In the genomic region with DNA sequence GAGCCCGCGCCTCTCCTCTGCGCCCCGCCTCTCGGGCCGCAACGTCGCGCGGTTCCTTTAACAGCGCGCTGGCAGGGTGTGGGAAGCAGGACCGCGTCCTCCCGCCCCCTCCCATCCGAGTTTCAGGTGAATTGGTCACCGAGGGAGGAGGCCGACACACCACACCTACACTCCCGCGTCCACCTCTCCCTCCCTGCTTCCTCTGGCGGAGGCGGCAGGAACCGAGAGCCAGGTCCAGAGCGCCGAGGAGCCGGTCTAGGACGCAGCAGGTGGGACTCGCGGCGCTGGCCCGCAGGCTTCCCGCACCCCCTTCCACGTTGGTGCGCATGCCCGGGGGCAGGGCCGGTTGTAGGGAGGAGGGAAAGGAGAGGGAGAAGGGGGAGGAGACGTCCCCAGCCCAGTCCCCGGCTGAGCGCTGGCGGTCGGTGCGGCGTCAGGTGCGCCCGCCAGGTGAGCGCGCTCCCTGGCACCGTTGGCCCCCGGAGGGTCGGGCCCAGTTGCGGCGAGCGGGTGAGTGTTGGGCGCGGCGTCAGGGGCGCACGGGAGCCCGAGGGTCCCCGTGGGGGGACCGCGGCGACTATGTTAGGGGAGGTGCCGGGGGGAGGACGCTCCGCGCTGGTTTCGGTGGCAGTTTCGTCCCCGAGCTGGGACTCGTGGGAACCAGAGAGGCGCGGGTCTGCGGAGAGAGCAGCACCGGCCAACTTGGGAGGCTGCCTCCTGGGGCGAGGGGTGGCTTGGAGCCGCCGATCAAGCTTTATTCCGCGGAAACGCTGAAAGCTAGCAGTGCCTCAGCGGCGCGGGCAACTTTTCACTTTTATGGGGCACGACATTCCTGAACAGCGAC, we compare ENCODE assay signal across 8 cellular contexts. TPM values are rescaled to one million over a fixed set of nuclear protein-coding genes. Genes with fewer than 3 reads are reported as not detected.
DNase-seq lines count a peak whose midpoint lies in the region; TF ChIP-seq lines count a peak whose summit lies in the region.

OCLN (plus strand) TSS at position 400 of the 844 bp plus-strand sequence. CDS start 11,455 bp downstream, outside the sequence.

- TF ChIP-seq CTCF in GM10248 (IDR thresholded peaks at IDR 0.05; ENCODE audit: control extremely low read depth, extremely low read depth, low read depth, missing control alignments) (no peak), HEK293 (tag by site-specific recombination; IDR thresholded peaks at IDR 0.05) (peak; percentile 85; the same call in 1 of the 2 replicates), foreskin fibroblast (IDR thresholded peaks at IDR 0.05; ENCODE audit: low read depth, low read length) (no peak), neural progenitor cell (IDR thresholded peaks at IDR 0.05) (no peak)

- H3K4me3 ChIP-seq in HEK293 (ENCODE audit: low read depth, low read length) (peak within 1 kb of the TSS; percentile 87), foreskin fibroblast (ENCODE audit: low read depth in 1 of 2, low read length in 2 of 2) (peak within 1 kb of the TSS; percentile 56 to 62), neural progenitor cell (peak within 1 kb of the TSS; percentile 95)

- H3K9me3 ChIP-seq in HEK293 (ENCODE audit: control insufficient read depth, insufficient read depth, low read depth, low read length): no peaks in the 10 kb centered on the region
- H3K9me3 ChIP-seq in neural progenitor cell (ENCODE audit: low read depth): no peaks in the 10 kb centered on the region

- POLR2A ChIA-PET in GM10248 (lab: Yijun Ruan, JAX): no interaction called here
- POLR2A ChIA-PET in HEK293 (lab: Yijun Ruan, JAX): interaction anchor here (1.2 to 1.5 kb wide), 4 partner anchors 9 to 28 kb away, joined by 4 to 8 read pairs (median 6); no protein-coding TSS in a partner anchor

- H3K4me1 Mint-ChIP-seq in neural progenitor cell: peaks cover 3% of the 10 kb centered on the region

- peaks cover 12% of the 10 kb centered on the region for H4K20me1 ChIP-seq in neural progenitor cell (ENCODE audit: low read depth)

- H3K4me3 Mint-ChIP-seq in neural progenitor cell: peak within 1 kb of the TSS; percentile 92

- peak within 1 kb of the TSS; percentile 93 for H3K4me2 ChIP-seq in neural progenitor cell

- peaks cover 14% of the 10 kb centered on the region for H3K27me3 ChIP-seq in neural progenitor cell

- no peaks in the 10 kb centered on the region for H3K9me3 Mint-ChIP-seq in neural progenitor cell

- H2AFZ ChIP-seq in neural progenitor cell (replicated peaks): peak within 1 kb of the TSS; percentile 97

- DNase-seq in GM10248 (ENCODE audit: extremely low spot score) (peak; percentile 81), NCI-H2029 (lab: John Stamatoyannopoulos, UW) (peak; percentile 88), foreskin fibroblast (peak in 1 of 2 donors; percentile 51), neural progenitor cell (ENCODE audit: low spot score) (peak; percentile 94), Kasumi-1 (lab: John Stamatoyannopoulos, UW) (no peak)
- peak; percentile 65 for DNase-seq in activated CD8-positive, alpha-beta memory T cell treated with anti-CD3 and anti-CD28 coated beads for 24 hours
- no peak for DNase-seq in activated effector memory CD4-positive, alpha-beta T cell treated with Interleukin-2 at 50 U/mL for 16 hours

- peak within 1 kb of the TSS; percentile 93 for H3K27ac ChIP-seq in HEK293 (ENCODE audit: extremely low read depth, low read depth, low read length)
- H3K27ac ChIP-seq in neural progenitor cell: peak within 1 kb of the TSS; percentile 56

- no peaks in the 10 kb centered on the region for H3K36me3 Mint-ChIP-seq in neural progenitor cell

- CTCF ChIA-PET in GM10248 (lab: Yijun Ruan, JAX) (interaction anchor here (1.0 kb wide), 1 partner anchor 25 kb away, joined by 3 read pairs; no protein-coding TSS in a partner anchor), HEK293 (lab: Yijun Ruan, JAX) (interaction anchor here (0.7 to 1.0 kb wide), 2 partner anchors 399 to 468 kb away, joined by 3 read pairs; partner anchors contain the start of gene SLC30A5)

- no peaks in the 10 kb centered on the region for H3K36me3 ChIP-seq in HEK293 (ENCODE audit: control insufficient read depth in 2 of 2, insufficient read depth in 1 of 2, low read length in 2 of 2)
- H3K36me3 ChIP-seq in neural progenitor cell: no peaks in the 10 kb centered on the region

- H3K9ac ChIP-seq in neural progenitor cell: peak within 1 kb of the TSS; percentile 55

- H3K27ac Mint-ChIP-seq in neural progenitor cell: peak within 1 kb of the TSS; percentile 60

- peaks cover 47% of the 10 kb centered on the region for H3F3A ChIP-seq in neural progenitor cell (ENCODE audit: low read depth)

- peaks cover 50% of the 10 kb centered on the region for H3K79me2 ChIP-seq in neural progenitor cell (ENCODE audit: low read depth)

- H3K27me3 Mint-ChIP-seq in neural progenitor cell (ENCODE audit: insufficient read depth, low read depth): peaks cover 18% of the 10 kb centered on the region

- H3K4me1 ChIP-seq in HEK293 (ENCODE audit: control insufficient read depth, insufficient read depth, low read length) (peaks cover 17% of the 10 kb centered on the region), neural progenitor cell (peaks cover 37% of the 10 kb centered on the region)

TF ChIP-seq in HEK293, 187 proteins besides CTCF, POLR2A, EP300 and RAD21 (continues in another document):
- TF ChIP-seq ZNF266 (tag by site-specific recombination; IDR thresholded peaks at IDR 0.05; ENCODE audit: low read depth): no peak
- no peak for TF ChIP-seq SETDB1 (IDR thresholded peaks at IDR 0.05; ENCODE audit: insufficient read length, low read length)
- TF ChIP-seq ZNF280D (tag by site-specific recombination; IDR thresholded peaks at IDR 0.05): no peak
- TF ChIP-seq SCRT2 (tag by site-specific recombination; IDR thresholded peaks at IDR 0.05): peak; percentile 99
- TF ChIP-seq ZNF157 (tag by site-specific recombination; IDR thresholded peaks at IDR 0.05): no peak
- TF ChIP-seq, protein P1, sequence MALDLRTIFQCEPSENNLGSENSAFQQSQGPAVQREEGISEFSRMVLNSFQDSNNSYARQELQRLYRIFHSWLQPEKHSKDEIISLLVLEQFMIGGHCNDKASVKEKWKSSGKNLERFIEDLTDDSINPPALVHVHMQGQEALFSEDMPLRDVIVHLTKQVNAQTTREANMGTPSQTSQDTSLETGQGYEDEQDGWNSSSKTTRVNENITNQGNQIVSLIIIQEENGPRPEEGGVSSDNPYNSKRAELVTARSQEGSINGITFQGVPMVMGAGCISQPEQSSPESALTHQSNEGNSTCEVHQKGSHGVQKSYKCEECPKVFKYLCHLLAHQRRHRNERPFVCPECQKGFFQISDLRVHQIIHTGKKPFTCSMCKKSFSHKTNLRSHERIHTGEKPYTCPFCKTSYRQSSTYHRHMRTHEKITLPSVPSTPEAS (tag by site-specific recombination; IDR thresholded peaks at IDR 0.05): no peak; the same call in none of the 2 replicates
- no peak for TF ChIP-seq ZNF747 (tag by site-specific recombination; IDR thresholded peaks at IDR 0.05)
- peak; percentile 96 for TF ChIP-seq EGR2 (tag by site-specific recombination; IDR thresholded peaks at IDR 0.05; ENCODE audit: low read depth)
- no peak for TF ChIP-seq KLF10 (tag by site-specific recombination; IDR thresholded peaks at IDR 0.05)
- TF ChIP-seq ZNF501 (tag by site-specific recombination; IDR thresholded peaks at IDR 0.05): peak; percentile 93
- TF ChIP-seq ZNF830 (tag by site-specific recombination; IDR thresholded peaks at IDR 0.05; ENCODE audit: low read depth): no peak
- no peak for TF ChIP-seq ZNF37A (tag by site-specific recombination; IDR thresholded peaks at IDR 0.05)
- TF ChIP-seq ZNF239 (tag by site-specific recombination; IDR thresholded peaks at IDR 0.05): peak; percentile 20; the same call in 1 of the 2 replicates
- peak; percentile 85 for TF ChIP-seq ZNF449 (tag by site-specific recombination; IDR thresholded peaks at IDR 0.05)
- TF ChIP-seq KLF8 (tag by site-specific recombination; IDR thresholded peaks at IDR 0.05): peak; percentile 90; the same call in 1 of the 2 replicates

RNA-seq across cellular contexts. Expression of gene OCLN, which starts in this region (rescaled TPM):
- 57.7 and 67.5 TPM in 2 replicates for total RNA-seq in neural progenitor cell (ENCODE audit: low replicate concordance)

Comparison
In these comparisons a context has a peak if more than half of its experiments do, and no peak if none do; other contexts are left out.
1. DNase-seq: peak in GM10248 (single experiment), NCI-H2029 (single experiment), activated CD8-positive, alpha-beta memory T cell treated with anti-CD3 and anti-CD28 coated beads for 24 hours (single experiment) and neural progenitor cell (single experiment); none in activated effector memory CD4-positive, alpha-beta T cell treated with Interleukin-2 at 50 U/mL for 16 hours (single experiment) and Kasumi-1 (0 of 2).
2. Peak in every context shown above with its lines, with median percentiles within 50 percentile points of each other: H3K4me3 ChIP-seq.